Comparison of ENCODE assay signal across 19 cellular contexts in the genomic region with DNA sequence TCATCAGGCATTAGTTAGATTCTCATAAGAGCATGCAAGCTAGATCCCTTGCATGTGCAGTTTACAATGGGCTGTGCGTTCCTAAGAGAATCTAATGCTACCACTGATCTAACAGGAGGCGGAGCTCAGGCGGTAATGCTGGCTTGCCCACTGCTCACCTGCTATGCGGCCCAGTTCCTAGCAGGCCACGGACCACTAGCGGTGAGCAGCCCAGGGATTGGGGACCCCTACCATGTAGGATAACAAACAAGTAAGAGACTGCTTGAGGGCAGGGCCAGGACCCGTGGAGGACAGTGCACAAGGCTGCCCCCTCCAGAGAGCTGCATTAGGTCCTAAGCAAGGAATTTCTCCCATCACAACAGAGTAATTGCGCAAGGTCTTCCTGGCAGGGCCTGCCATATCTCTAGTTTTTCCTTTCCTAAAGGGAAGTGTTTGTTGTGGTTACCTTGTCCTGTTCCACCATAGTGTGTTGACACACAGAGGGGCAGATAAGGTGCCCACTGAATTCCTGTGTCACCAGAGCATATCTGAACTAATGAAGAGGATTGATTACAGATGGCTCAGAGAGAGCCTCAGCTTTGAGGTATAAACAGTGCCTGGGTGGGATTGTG. TPM values are rescaled to one million over a fixed set of nuclear protein-coding genes. Genes with fewer than 3 reads are reported as not detected.
"Had no signal": no experiment of that assay in that cellular context is flagged by ENCODE, and none has a peak within 500 bp of the region (broad histone marks: within the 10 kb centered on the region; RNA-seq: fewer than 3 reads in every experiment).

No MANE protein-coding gene starts in this region.

- ATAC-seq: activated T-cell treated with anti-CD3 and anti-CD28 coated beads, Interleukin-2, amount 50 U/mL, for 4 hours; left colon; psoas muscle had no signal

- H3K9ac ChIP-seq: neural progenitor cell had no signal

- H3K4me1 Mint-ChIP-seq: activated CD4-positive, alpha-beta memory T cell treated with anti-CD3 and anti-CD28 coated beads, Interleukin-2, amount 10 ng/mL, durations not matched to agents 7 days and 5 days; activated naive CD4-positive, alpha-beta T cell treated with anti-CD3 and anti-CD28 coated beads, Interleukin-2, amount 50 U/mL, for 24 hours; immature natural killer cell; naive B cell; neural progenitor cell had no signal

- H3K9me3 Mint-ChIP-seq: T-helper 2 cell treated with Interferon-gamma antibody and Interleukin-4, amounts not matched to agents 5 μg/mL and 100 μg/mL, for 36 hours had no signal

- H3K27me3 Mint-ChIP-seq: activated CD4-positive, alpha-beta memory T cell treated with anti-CD3 and anti-CD28 coated beads, Interleukin-2, amount 10 ng/mL, durations not matched to agents 7 days and 5 days; activated naive CD4-positive, alpha-beta T cell treated with anti-CD3 and anti-CD28 coated beads, Interleukin-2, amount 50 U/mL, for 24 hours; naive B cell had no signal

- H3K36me3 Mint-ChIP-seq: activated naive CD4-positive, alpha-beta T cell treated with anti-CD3 and anti-CD28 coated beads, Interleukin-2, amount 50 U/mL, for 24 hours; immature natural killer cell; naive B cell; neural progenitor cell had no signal

- H3K27ac Mint-ChIP-seq: activated CD4-positive, alpha-beta memory T cell treated with anti-CD3 and anti-CD28 coated beads, Interleukin-2, amount 10 ng/mL, durations not matched to agents 7 days and 5 days; activated naive CD4-positive, alpha-beta T cell treated with anti-CD3 and anti-CD28 coated beads, Interleukin-2, amount 50 U/mL, for 24 hours; immature natural killer cell; neural progenitor cell; T-helper 2 cell treated with Interferon-gamma antibody and Interleukin-4, amounts not matched to agents 5 μg/mL and 100 μg/mL, for 36 hours had no signal

- H3K36me3 ChIP-seq: adrenal gland, colonic mucosa, esophagus muscularis mucosa, neural progenitor cell, sigmoid colon, spleen had no signal

- DNase-seq: activated CD4-positive, alpha-beta memory T cell treated with anti-CD3 and anti-CD28 coated beads, Interleukin-2, amount 10 ng/mL, durations not matched to agents 7 days and 5 days; activated CD4-positive, alpha-beta T cell treated with anti-CD3 and anti-CD28 coated beads for 1 hour; activated effector memory CD4-positive, alpha-beta T cell treated with Interleukin-2 at 50 U/mL for 16 hours; activated T-cell treated with anti-CD3 and anti-CD28 coated beads, Interleukin-2, amount 50 U/mL, for 4 hours; adrenal gland; central memory CD4-positive, alpha-beta T cell; colonic mucosa; immature natural killer cell; left colon; mammary epithelial cell; naive B cell; psoas muscle; sigmoid colon; spleen had no signal

- H3K9me3 ChIP-seq: colonic mucosa had no signal

- FAIRE-seq: urothelium cell line had no signal

- H3K4me1 ChIP-seq: adrenal gland, colonic mucosa, esophagus muscularis mucosa, neural progenitor cell, psoas muscle, sigmoid colon, spleen had no signal

- H3K27ac ChIP-seq: adrenal gland, colonic mucosa, esophagus muscularis mucosa, neural progenitor cell, psoas muscle, sigmoid colon, spleen had no signal

- H3K4me3 ChIP-seq: adrenal gland, colonic mucosa, esophagus muscularis mucosa, neural progenitor cell, psoas muscle, sigmoid colon, spleen had no signal

- H3K4me3 Mint-ChIP-seq: activated CD4-positive, alpha-beta memory T cell treated with anti-CD3 and anti-CD28 coated beads, Interleukin-2, amount 10 ng/mL, durations not matched to agents 7 days and 5 days; activated naive CD4-positive, alpha-beta T cell treated with anti-CD3 and anti-CD28 coated beads, Interleukin-2, amount 50 U/mL, for 24 hours; activated T-cell treated with anti-CD3 and anti-CD28 coated beads, Interleukin-2, amount 50 U/mL, for 4 hours; immature natural killer cell; naive B cell; neural progenitor cell; T-helper 2 cell treated with Interferon-gamma antibody and Interleukin-4, amounts not matched to agents 5 μg/mL and 100 μg/mL, for 36 hours had no signal

- H3K27me3 ChIP-seq: adrenal gland, colonic mucosa, esophagus muscularis mucosa, neural progenitor cell, sigmoid colon, spleen had no signal

RNA-seq across cellular contexts. Expression of a gene that starts 58.0 kb away (rescaled TPM):
- total RNA-seq: activated CD4-positive, alpha-beta memory T cell treated with anti-CD3 and anti-CD28 coated beads, Interleukin-2, amount 10 ng/mL, durations not matched to agents 7 days and 5 days; activated T-cell treated with anti-CD3 and anti-CD28 coated beads, Interleukin-2, amount 50 U/mL, for 4 hours had no signal
- polyA plus RNA-seq: immature natural killer cell, mammary epithelial cell had no signal
